In the genomic region with DNA sequence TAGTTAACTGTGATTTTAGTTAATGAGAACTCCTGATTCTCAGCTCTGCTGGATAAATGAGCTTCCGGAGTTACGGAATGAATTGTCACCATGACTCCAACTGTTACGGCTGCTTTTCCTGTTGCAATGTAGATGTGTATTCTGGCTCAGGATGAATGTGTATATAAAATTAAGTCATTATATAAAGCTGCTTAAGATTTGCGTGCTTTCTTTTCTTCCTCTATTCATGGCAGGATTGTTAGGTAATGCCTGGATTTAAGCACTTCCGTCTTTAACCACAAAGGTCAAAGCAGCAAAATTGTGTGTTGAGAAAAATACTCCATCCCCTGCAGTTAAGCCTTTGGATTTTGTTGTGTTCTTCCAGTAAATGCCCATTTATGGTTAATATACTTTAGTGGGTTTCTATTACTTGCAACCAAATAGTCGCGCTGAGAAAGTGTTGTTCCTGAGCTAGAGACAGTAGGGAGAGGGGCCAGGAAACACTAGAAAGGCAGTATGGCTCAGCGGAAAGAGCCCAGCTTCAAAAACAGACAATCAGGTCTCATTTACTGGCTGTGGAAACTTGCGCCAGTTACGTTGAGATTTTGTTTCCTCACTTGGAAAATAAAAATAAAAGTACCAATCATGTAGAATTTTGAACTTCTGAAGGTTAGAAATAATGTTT, we compare ENCODE assay signal across 13 cellular contexts. TPM values are rescaled to one million over a fixed set of nuclear protein-coding genes. Genes with fewer than 3 reads are reported as not detected.
DNase-seq lines count a peak whose midpoint lies in the region; ATAC-seq and TF ChIP-seq lines count a peak whose summit lies in the region.
"Had no signal": no experiment of that assay in that cellular context is flagged by ENCODE, and none has a peak within 500 bp of the region (broad histone marks: within the 10 kb centered on the region; RNA-seq: fewer than 3 reads in every experiment).

No MANE protein-coding gene starts in this region.

- H3K27ac ChIP-seq in CD8-positive, alpha-beta T cell (ENCODE audit: low read depth, low read length) = no peak overlapping the region
- H3K27ac ChIP-seq in lower lobe of right lung = no peak overlapping the region
- H3K27ac ChIP-seq: left ventricle myocardium inferior, sigmoid colon had no signal

- H3K9me3 ChIP-seq in CD8-positive, alpha-beta T cell (ENCODE audit: low read length) = no peaks in the 10 kb centered on the region
- no peaks in the 10 kb centered on the region for H3K9me3 ChIP-seq in lower lobe of right lung
- H3K9me3 ChIP-seq: left ventricle myocardium inferior, sigmoid colon had no signal

- H3K4me1 Mint-ChIP-seq in CD8-positive, alpha-beta T cell (ENCODE audit: low read depth) = peaks cover 14% of the 10 kb centered on the region
- peaks cover 9% of the 10 kb centered on the region for H3K4me1 Mint-ChIP-seq in activated naive CD8-positive, alpha-beta T cell treated with anti-CD3 and anti-CD28 coated beads for 36 hours
- H3K4me1 Mint-ChIP-seq in naive thymus-derived CD8-positive, alpha-beta T cell = peaks cover 4 to 15% (median 9%) of the 10 kb centered on the region in 4 donors

- no peak overlapping the region for H3K4me3 ChIP-seq in CD8-positive, alpha-beta T cell (ENCODE audit: low read depth, low read length)
- H3K4me3 ChIP-seq in lower lobe of right lung = no peak overlapping the region
- H3K4me3 ChIP-seq: left ventricle myocardium inferior, sigmoid colon had no signal

- no peak for DNase-seq in CD8-positive, alpha-beta T cell
- DNase-seq in KBM-7 (peak; percentile 70), DMS 273 treated with DMSO at 0.1 percent for 48 hours (lab: John Stamatoyannopoulos, UW) (no peak), lower lobe of right lung (no peak)
- DNase-seq in activated naive CD8-positive, alpha-beta T cell treated with anti-CD3 and anti-CD28 coated beads for 36 hours = no peak
- peak in 2 of 10 donors; percentile 8 to 10 for DNase-seq in naive thymus-derived CD8-positive, alpha-beta T cell
- DNase-seq: activated effector memory CD4-positive, alpha-beta T cell treated with Interleukin-2 at 50 U/mL for 16 hours; GF-D8; left ventricle myocardium inferior; NCI-H226; sigmoid colon had no signal

- no peak overlapping the region for H3K27ac Mint-ChIP-seq in CD8-positive, alpha-beta T cell
- no peak overlapping the region for H3K27ac Mint-ChIP-seq in activated naive CD8-positive, alpha-beta T cell treated with anti-CD3 and anti-CD28 coated beads for 36 hours
- peak overlapping the region in 4 of 10 donors; percentile 1 to 34 (median 8) for H3K27ac Mint-ChIP-seq in naive thymus-derived CD8-positive, alpha-beta T cell

- H3K36me3 ChIP-seq in CD8-positive, alpha-beta T cell (ENCODE audit: insufficient read depth, low read length) = no peaks in the 10 kb centered on the region
- no peaks in the 10 kb centered on the region for H3K36me3 ChIP-seq in lower lobe of right lung
- H3K36me3 ChIP-seq: left ventricle myocardium inferior, sigmoid colon had no signal

- no peak for TF ChIP-seq CTCF in CD8-positive, alpha-beta T cell (IDR thresholded peaks at IDR 0.05)
- no peak for TF ChIP-seq CTCF in lower lobe of right lung (IDR thresholded peaks at IDR 0.05)

- peak overlapping the region; percentile 65 for H3K4me3 Mint-ChIP-seq in CD8-positive, alpha-beta T cell
- H3K4me3 Mint-ChIP-seq in activated naive CD8-positive, alpha-beta T cell treated with anti-CD3 and anti-CD28 coated beads for 36 hours = peak overlapping the region; percentile 55
- H3K4me3 Mint-ChIP-seq in naive thymus-derived CD8-positive, alpha-beta T cell = peak overlapping the region; percentile 37 to 82 (median 70)

- H3K9me3 Mint-ChIP-seq in CD8-positive, alpha-beta T cell = no peaks in the 10 kb centered on the region
- peaks cover 2% of the 10 kb centered on the region for H3K9me3 Mint-ChIP-seq in activated naive CD8-positive, alpha-beta T cell treated with anti-CD3 and anti-CD28 coated beads for 36 hours
- H3K9me3 Mint-ChIP-seq in naive thymus-derived CD8-positive, alpha-beta T cell = no peaks in the 10 kb centered on the region

- no peaks in the 10 kb centered on the region for H3K36me3 Mint-ChIP-seq in CD8-positive, alpha-beta T cell
- no peaks in the 10 kb centered on the region for H3K36me3 Mint-ChIP-seq in activated naive CD8-positive, alpha-beta T cell treated with anti-CD3 and anti-CD28 coated beads for 36 hours
- no peaks in the 10 kb centered on the region for H3K36me3 Mint-ChIP-seq in naive thymus-derived CD8-positive, alpha-beta T cell

- no peak for ATAC-seq in CD8-positive, alpha-beta T cell
- peak; percentile 36 to 46 for ATAC-seq in naive thymus-derived CD8-positive, alpha-beta T cell
- ATAC-seq in lower lobe of right lung (no peak), HG02588 (IDR thresholded peaks at IDR 0.05; ENCODE audit: unreplicated experiment) (no peak), HG03280 (IDR thresholded peaks at IDR 0.05; ENCODE audit: unreplicated experiment) (no peak)

- POLR2A ChIA-PET in CD8-positive, alpha-beta T cell (lab: Charles Lee) = interaction anchor here (0.5 kb wide), 1 partner anchor 10 kb away, joined by 3 read pairs; no protein-coding TSS in a partner anchor
- POLR2A ChIA-PET in naive thymus-derived CD8-positive, alpha-beta T cell (lab: Charles Lee) = no interaction called here

- peaks cover 6% of the 10 kb centered on the region for H3K27me3 Mint-ChIP-seq in CD8-positive, alpha-beta T cell (ENCODE audit: low read depth)
- H3K27me3 Mint-ChIP-seq in activated naive CD8-positive, alpha-beta T cell treated with anti-CD3 and anti-CD28 coated beads for 36 hours = no peaks in the 10 kb centered on the region
- peaks cover 0 to 10% (median 5%) of the 10 kb centered on the region in 5 donors for H3K27me3 Mint-ChIP-seq in naive thymus-derived CD8-positive, alpha-beta T cell

- no peaks in the 10 kb centered on the region for H3K4me1 ChIP-seq in CD8-positive, alpha-beta T cell (ENCODE audit: insufficient read depth, low read length)
- no peaks in the 10 kb centered on the region for H3K4me1 ChIP-seq in lower lobe of right lung
- H3K4me1 ChIP-seq: left ventricle myocardium inferior, sigmoid colon had no signal

- intact Hi-C loops in CD8-positive, alpha-beta T cell (cut with DNase I, micrococcal nuclease) = no loop called here
- intact Hi-C loops in lower lobe of right lung (cut with DNase I) = no loop called here

- H3K27me3 ChIP-seq in CD8-positive, alpha-beta T cell (ENCODE audit: insufficient read depth, low read length) = no peaks in the 10 kb centered on the region
- H3K27me3 ChIP-seq in lower lobe of right lung (ENCODE audit: low read depth) = no peaks in the 10 kb centered on the region
- H3K27me3 ChIP-seq: sigmoid colon had no signal

- CTCF ChIA-PET in CD8-positive, alpha-beta T cell (lab: Charles Lee) = interaction anchor here (1.7 kb wide), 1 partner anchor 9 kb away, joined by 6 read pairs; the partner anchor contains the start of gene CCDC175

- in situ Hi-C loops in KBM-7 (cut with MboI; ENCODE audit: low pct_unique_long_range_greater_than_20kb, low sequenced_read_pairs) = no loop called here

RNA-seq across cellular contexts. Expression of gene CCDC175, which starts 9.4 kb away (rescaled TPM):
- not detected for total RNA-seq in CD8-positive, alpha-beta T cell
- not detected for total RNA-seq in activated naive CD8-positive, alpha-beta T cell treated with anti-CD3 and anti-CD28 coated beads for 36 hours
- not detected for total RNA-seq in naive thymus-derived CD8-positive, alpha-beta T cell
- not detected for polyA plus RNA-seq in naive thymus-derived CD8-positive, alpha-beta T cell
- total RNA-seq in lower lobe of right lung = 1.0 TPM
- total RNA-seq: left ventricle myocardium inferior, sigmoid colon had no signal
- polyA plus RNA-seq: sigmoid colon had no signal

Comparison
In these comparisons a context has a peak if more than half of its experiments do, and no peak if none do; other contexts are left out.
1. ATAC-seq: peak in naive thymus-derived CD8-positive, alpha-beta T cell (2 of 2); none in CD8-positive, alpha-beta T cell (single experiment), lower lobe of right lung (0 of 2), HG02588 (single experiment) and HG03280 (single experiment).
2. Peak in every context shown above with its lines, with median percentiles within 50 percentile points of each other: H3K4me3 Mint-ChIP-seq.